8 cellular contexts compared by ENCODE assay signal in genomic region chr3:183446838-183447205, GRCh38. TPM values are rescaled to one million over a fixed set of nuclear protein-coding genes. Genes with fewer than 3 reads are reported as not detected.
A peak's percentile ranks its signal among the peaks of the same experiment; 100 is the strongest.
DNase-seq lines count a peak whose midpoint lies in the region; ATAC-seq and TF ChIP-seq lines count a peak whose summit lies in the region.

No MANE protein-coding gene starts in this region.

- TF ChIP-seq POLR2A in uterus (IDR thresholded peaks at IDR 0.05) = no peak

- TF ChIP-seq CTCF in heart right ventricle (IDR thresholded peaks at IDR 0.05) (no peak), MCF 10A (IDR thresholded peaks at IDR 0.05; ENCODE audit: unreplicated experiment) (no peak), uterus (IDR thresholded peaks at IDR 0.05) (no peak)

- H3K36me3 Mint-ChIP-seq in MCF 10A (ENCODE audit: insufficient read depth, unreplicated experiment) = peaks cover under 1% of the 10 kb centered on the region

- POLR2A ChIA-PET in MCF 10A (lab: Yijun Ruan, JAX) = interaction anchor here (0.6 to 0.7 kb wide), 3 partner anchors 318 to 439 kb away, joined by 3 to 6 read pairs (median 4); no protein-coding TSS in a partner anchor

- H3K9me3 ChIP-seq in heart right ventricle = peaks cover 0 to 29% (median 11%) of the 10 kb centered on the region in 11 donors
- H3K9me3 ChIP-seq in mesodermal cell (ENCODE audit: control insufficient read depth, low read length) = peaks cover 11% of the 10 kb centered on the region
- no peaks in the 10 kb centered on the region for H3K9me3 ChIP-seq in uterus

- DNase-seq in heart right ventricle (no peak), Right ventricle myocardium superior (no peak), MCF 10A (ENCODE audit: unreplicated experiment) (no peak), uterus (no peak), NCI-H2107 (lab: John Stamatoyannopoulos, UW) (no peak), NCI-H524 treated with DMSO at 0.1 percent for 48 hours (lab: John Stamatoyannopoulos, UW) (no peak), nucleus accumbens (lab: John Stamatoyannopoulos, UW) (no peak)

- no peaks in the 10 kb centered on the region for H3K27me3 ChIP-seq in heart right ventricle
- H3K27me3 ChIP-seq in uterus = no peaks in the 10 kb centered on the region

- H3K4me3 Mint-ChIP-seq in MCF 10A (ENCODE audit: unreplicated experiment) = peak overlapping the region; percentile 70

- peak overlapping the region; percentile 64 to 89 (median 74) for H3K4me3 ChIP-seq in heart right ventricle
- peak overlapping the region; percentile 75 for H3K4me3 ChIP-seq in mesodermal cell (ENCODE audit: extremely low read depth, insufficient read depth, low read length, poor library complexity, severe bottlenecking)
- H3K4me3 ChIP-seq in uterus = peak overlapping the region; percentile 59 to 63

- H3K4me1 Mint-ChIP-seq in MCF 10A (ENCODE audit: insufficient read depth, unreplicated experiment) = peaks cover 15% of the 10 kb centered on the region

- no peak for ATAC-seq in heart right ventricle
- ATAC-seq in Right ventricle myocardium superior (ENCODE audit: poor library complexity) = no peak

- peak overlapping the region; percentile 80 for H3K27ac Mint-ChIP-seq in MCF 10A (ENCODE audit: low read depth, unreplicated experiment)

- intact Hi-C loops in heart right ventricle (cut with DNase I) (no loop called here), Right ventricle myocardium superior (cut with DNase I) (no loop called here), MCF 10A (cut with micrococcal nuclease) (no loop called here), uterus (cut with DNase I; ENCODE audit: low total_unique reads) (no loop called here)

- H3K36me3 ChIP-seq in heart right ventricle = peaks cover 0 to 5% (median 0%) of the 10 kb centered on the region in 9 donors
- H3K36me3 ChIP-seq in mesodermal cell (ENCODE audit: control insufficient read depth, insufficient read depth, low read length) = peaks cover 7% of the 10 kb centered on the region
- H3K36me3 ChIP-seq in uterus = no peaks in the 10 kb centered on the region

- 98 to 99% methylated on average over 2 of the region's 2 CpGs for WGBS in heart right ventricle, 2 donors
- no CpG with 5 or more reads among the region's 2 CpGs for WGBS in mesodermal cell (ENCODE audit: insufficient coverage in 2 of 2), 2 experiments

- CTCF ChIA-PET in MCF 10A (lab: Yijun Ruan, JAX) = interaction anchor here (0.7 kb wide), 1 partner anchor 393 kb away, joined by 3 read pairs; no protein-coding TSS in a partner anchor

- H3K9me3 Mint-ChIP-seq in MCF 10A (ENCODE audit: unreplicated experiment) = peaks cover 18% of the 10 kb centered on the region

- BruUV-seq in MCF 10A (replicated peaks; lab: Mats Ljungman, UMichigan) = no TSS peak

- peaks cover 0 to 29% (median 21%) of the 10 kb centered on the region in 9 donors for H3K4me1 ChIP-seq in heart right ventricle
- H3K4me1 ChIP-seq in mesodermal cell (ENCODE audit: control insufficient read depth, insufficient read depth, low read length, poor library complexity, severe bottlenecking) = peaks cover 7% of the 10 kb centered on the region
- H3K4me1 ChIP-seq in uterus = no peaks in the 10 kb centered on the region

- H3K27me3 Mint-ChIP-seq in MCF 10A (ENCODE audit: insufficient read depth, unreplicated experiment) = peaks cover 11% of the 10 kb centered on the region

- peak overlapping the region in 9 of 10 donors; percentile 76 to 92 (median 85) for H3K27ac ChIP-seq in heart right ventricle
- H3K27ac ChIP-seq in mesodermal cell (ENCODE audit: low read depth, low read length, severe bottlenecking) = peak overlapping the region; percentile 81
- peak overlapping the region; percentile 43 to 59 for H3K27ac ChIP-seq in uterus

RNA-seq across cellular contexts. Expression of gene MCF2L2, which starts 18.4 kb away (rescaled TPM):
- total RNA-seq in heart right ventricle = 1 to 10 TPM in 2 of 10 donors, under 1 TPM in 7, not detected in 1; 0.14 to 1.5 (median 0.49) TPM
- under 1 TPM; 0.09 to 0.37 TPM for polyA plus RNA-seq in heart right ventricle
- total RNA-seq in Right ventricle myocardium superior = 0.51 TPM
- total RNA-seq in MCF 10A (2022) = 2.6 and 3.4 TPM in 2 replicates
- 6.5 TPM for polyA plus RNA-seq in mesodermal cell (2013, experiment 1 of 2)
- polyA plus RNA-seq in mesodermal cell (2013, experiment 2 of 2) = 5.0 TPM
- 1 to 10 TPM in 3 of 4 donors, under 1 TPM in 1; 0.59 to 4.1 (median 1.7) TPM for total RNA-seq in uterus
